ENCODE assay signal across 10 cellular contexts in genomic region chr16:84774810-84775209, GRCh38. TPM values are rescaled to one million over a fixed set of nuclear protein-coding genes. Genes with fewer than 3 reads are reported as not detected.
DNase-seq lines count a peak whose midpoint lies in the region; ATAC-seq and TF ChIP-seq lines count a peak whose summit lies in the region.
"Had no signal": no experiment of that assay in that cellular context is flagged by ENCODE, and none has a peak within 500 bp of the region (broad histone marks: within the 10 kb centered on the region; RNA-seq: fewer than 3 reads in every experiment).

No MANE protein-coding gene starts in this region.

- no peaks in the 10 kb centered on the region for H3K4me1 ChIP-seq in RWPE2 (ENCODE audit: insufficient read depth, poor library complexity, severe bottlenecking)
- no peaks in the 10 kb centered on the region for H3K4me1 ChIP-seq in sigmoid colon

- POLR2A ChIA-PET in activated CD8-positive, alpha-beta T cell treated with anti-CD3 and anti-CD28 coated beads for 36 hours (lab: Charles Lee): no interaction called here

- H3K4me1 Mint-ChIP-seq in activated CD8-positive, alpha-beta T cell treated with anti-CD3 and anti-CD28 coated beads for 36 hours (ENCODE audit: low read depth): no peaks in the 10 kb centered on the region

- H3K4me3 ChIP-seq in RWPE2 (ENCODE audit: severe bottlenecking) (no peak overlapping the region), fibroblast of pulmonary artery (replicated peaks; ENCODE audit: low read depth, low read length) (no peak overlapping the region), sigmoid colon (no peak overlapping the region)

- TF ChIP-seq CTCF in RWPE2 (IDR thresholded peaks at IDR 0.05; ENCODE audit: poor library complexity, severe bottlenecking): no peak
- no peak for TF ChIP-seq CTCF in fibroblast of pulmonary artery (IDR thresholded peaks at IDR 0.05; ENCODE audit: low read length, missing control alignments)
- TF ChIP-seq CTCF in sigmoid colon (IDR thresholded peaks at IDR 0.05): no peak
- TF ChIP-seq CTCF in activated CD8-positive, alpha-beta T cell treated with anti-CD3 and anti-CD28 coated beads for 36 hours (IDR thresholded peaks at IDR 0.05): no peak

- no peaks in the 10 kb centered on the region for H3K27me3 Mint-ChIP-seq in activated CD8-positive, alpha-beta T cell treated with anti-CD3 and anti-CD28 coated beads for 36 hours

- no peaks in the 10 kb centered on the region for H3K9me3 Mint-ChIP-seq in activated CD8-positive, alpha-beta T cell treated with anti-CD3 and anti-CD28 coated beads for 36 hours

- no peaks in the 10 kb centered on the region for H3K27me3 ChIP-seq in RWPE2 (ENCODE audit: insufficient read depth, poor library complexity, severe bottlenecking)
- H3K27me3 ChIP-seq in sigmoid colon: no peaks in the 10 kb centered on the region

- WGBS in sigmoid colon, 2 donors: 83 to 89% methylated on average over 4 of the region's 4 CpGs

- CTCF ChIA-PET in activated CD8-positive, alpha-beta T cell treated with anti-CD3 and anti-CD28 coated beads for 36 hours (lab: Charles Lee): interaction anchor here (0.9 to 2.0 kb wide), 2 partner anchors 37 to 55 kb away, joined by 3 to 7 read pairs; no protein-coding TSS in a partner anchor

- H3K36me3 ChIP-seq in RWPE2 (ENCODE audit: low read depth) (peaks cover 95% of the 10 kb centered on the region), sigmoid colon (peaks cover 5 to 88% (median 18%) of the 10 kb centered on the region in 4 donors)

- peaks cover 50% of the 10 kb centered on the region for H3K36me3 Mint-ChIP-seq in activated CD8-positive, alpha-beta T cell treated with anti-CD3 and anti-CD28 coated beads for 36 hours (ENCODE audit: low read depth)

- no peak for TF ChIP-seq EP300 in sigmoid colon (IDR thresholded peaks at IDR 0.05)

- H3K27ac ChIP-seq in RWPE2 (ENCODE audit: poor library complexity, severe bottlenecking) (no peak overlapping the region), sigmoid colon (peak overlapping the region; percentile 20 to 51 (median 35))

- DNase-seq in GM04503 (ENCODE audit: low read depth) (peak; percentile 65), RWPE2 (ENCODE audit: low spot score) (no peak), fibroblast of pulmonary artery (ENCODE audit: low read depth) (peak; percentile 96), sigmoid colon (peak; percentile 86), D341Med (ENCODE audit: low spot score) (no peak)
- no peak for DNase-seq in activated CD8-positive, alpha-beta T cell treated with anti-CD3 and anti-CD28 coated beads for 36 hours
- DNase-seq in activated naive CD4-positive, alpha-beta T cell (lab: John Stamatoyannopoulos, UW): no peak
- no peak for DNase-seq in stimulated activated CD4-positive, alpha-beta T cell treated with anti-CD3 and anti-CD28 coated beads, Interleukin-1b, Interleukin-23, amount 100 ng/mL, for 48 hours
- DNase-seq: activated CD4-positive, alpha-beta T cell treated with anti-CD3 and anti-CD28 coated beads, Interleukin-2, amount 50 U/mL, for 1 hour; NCI-H526 treated with DMSO at 0.1 percent for 48 hours had no signal

- no peak for TF ChIP-seq POLR2A in sigmoid colon (IDR thresholded peaks at IDR 0.05)

- H3K4me3 Mint-ChIP-seq in activated CD8-positive, alpha-beta T cell treated with anti-CD3 and anti-CD28 coated beads for 36 hours: no peak overlapping the region

- intact Hi-C loops in sigmoid colon (cut with DNase I): no loop called here
- intact Hi-C loops in activated CD8-positive, alpha-beta T cell treated with anti-CD3 and anti-CD28 coated beads for 36 hours (cut with micrococcal nuclease): no loop called here

- H3K9me3 ChIP-seq in RWPE2 (ENCODE audit: severe bottlenecking): no peaks in the 10 kb centered on the region
- H3K9me3 ChIP-seq in sigmoid colon: no peaks in the 10 kb centered on the region

- peak; percentile 76 for ATAC-seq in RWPE2 (ENCODE audit: low read depth)
- no peak for ATAC-seq in activated CD8-positive, alpha-beta T cell treated with anti-CD3 and anti-CD28 coated beads for 36 hours

- no peak overlapping the region for H3K27ac Mint-ChIP-seq in activated CD8-positive, alpha-beta T cell treated with anti-CD3 and anti-CD28 coated beads for 36 hours

RNA-seq across cellular contexts. Expression of gene CRISPLD2, which starts 45.0 kb away (rescaled TPM):
- total RNA-seq in sigmoid colon: 100 to 1,000 TPM; 140 to 545 (median 260) TPM
- 10 to 100 TPM in 1 of 3 donors, 1 to 10 TPM in 2; 3.0 to 27.3 (median 6.0) TPM for polyA plus RNA-seq in sigmoid colon
- total RNA-seq in activated CD8-positive, alpha-beta T cell treated with anti-CD3 and anti-CD28 coated beads for 36 hours: under 1 TPM in 1 of 2 experiments, not detected in 1; 0.16 TPM

Comparison
In these comparisons a context has a peak if more than half of its experiments do, and no peak if none do; other contexts are left out.
1. DNase-seq: peak in GM04503 (single experiment), fibroblast of pulmonary artery (single experiment) and sigmoid colon (single experiment); none in RWPE2 (single experiment), D341Med (single experiment), activated CD8-positive, alpha-beta T cell treated with anti-CD3 and anti-CD28 coated beads for 36 hours (single experiment), activated naive CD4-positive, alpha-beta T cell (0 of 4) and stimulated activated CD4-positive, alpha-beta T cell treated with anti-CD3 and anti-CD28 coated beads, Interleukin-1b, Interleukin-23, amount 100 ng/mL, for 48 hours (single experiment).
2. RNA of gene CRISPLD2, which starts 45.0 kb away (total RNA-seq): 140 to 545 TPM in sigmoid colon; 0.16 TPM in activated CD8-positive, alpha-beta T cell treated with anti-CD3 and anti-CD28 coated beads for 36 hours; every median in the first group is over 100 times any median in the second.